In genomic region chr19:36488118-36488815, GRCh38 we compare ENCODE assay signal across 8 cellular contexts. TPM values are rescaled to one million over a fixed set of nuclear protein-coding genes. Genes with fewer than 3 reads are reported as not detected.
DNase-seq lines count a peak whose midpoint lies in the region; ATAC-seq, FAIRE-seq and TF ChIP-seq lines count a peak whose summit lies in the region.

No MANE protein-coding gene starts in this region.

- H3K27me3 ChIP-seq in AG04450 (ENCODE audit: control insufficient read depth, insufficient read depth, low read length) = no peaks in the 10 kb centered on the region
- no peaks in the 10 kb centered on the region for H3K27me3 ChIP-seq in HUES6 (ENCODE audit: control insufficient read depth, insufficient read depth, low read length)
- H3K27me3 ChIP-seq in bronchial epithelial cell (ENCODE audit: control insufficient read depth, insufficient read depth, low read length) = no peaks in the 10 kb centered on the region
- H3K27me3 ChIP-seq in muscle layer of duodenum (ENCODE audit: low read depth, low read length) = no peaks in the 10 kb centered on the region

- 0 out of 2 replicates have a peak, but pooled peaks cover 3% of the 10 kb centered on the region for H3K36me3 ChIP-seq in HUES6 (ENCODE audit: control insufficient read depth, insufficient read depth, low read length)
- no peaks in the 10 kb centered on the region for H3K36me3 ChIP-seq in bronchial epithelial cell (ENCODE audit: control insufficient read depth, insufficient read depth, low read length)
- H3K36me3 ChIP-seq in muscle layer of duodenum (ENCODE audit: control insufficient read depth in 1 of 2, insufficient read depth in 2 of 2, low read length in 2 of 2) = no peaks in the 10 kb centered on the region

- peak overlapping the region; percentile 99 for H3K9ac ChIP-seq in HUES6 (ENCODE audit: low read length)

- POLR2A ChIA-PET in AG04450 (lab: Yijun Ruan, JAX) = interaction anchor here (0.7 to 2.5 kb wide), 2 partner anchors 40 to 73 kb away, joined by 6 to 17 read pairs; partner anchors contain the start of gene ZNF260

- CTCF ChIA-PET in AG04450 (lab: Charles Lee) = interaction anchor here (1.4 kb wide), 1 partner anchor 9 kb away, joined by 11 read pairs; no protein-coding TSS in a partner anchor

- no peak for DNase-seq in AG04450 (ENCODE audit: low read depth, low spot score)
- DNase-seq in bronchial epithelial cell (ENCODE audit: low read depth) = no peak
- DNase-seq in DMS114 treated with DMSO at 0.1 percent for 48 hours (lab: John Stamatoyannopoulos, UW; ENCODE audit: unreplicated experiment) = no peak
- no peak for DNase-seq in NCI-H1436 treated with DMSO at 0.1 percent for 48 hours (lab: John Stamatoyannopoulos, UW)

- H3K9me3 ChIP-seq in AG04450 (ENCODE audit: control insufficient read depth, insufficient read depth, low read length) (peaks cover 22% of the 10 kb centered on the region), HUES6 (ENCODE audit: control insufficient read depth, insufficient read depth, low read depth, low read length) (peaks cover 11% of the 10 kb centered on the region), muscle layer of duodenum (ENCODE audit: control insufficient read depth in 1 of 2, low read length in 2 of 2) (no peaks in the 10 kb centered on the region)

- TF ChIP-seq CTCF in AG04450 (IDR thresholded peaks at IDR 0.05; ENCODE audit: low read depth, low read length) (no peak), bronchial epithelial cell (IDR thresholded peaks at IDR 0.05; ENCODE audit: insufficient read depth, low read length, severe bottlenecking) (no peak)

- FAIRE-seq in bronchial epithelial cell (lab: Jason Lieb, UNC) = no peak

- ATAC-seq in HG03442 (IDR thresholded peaks at IDR 0.05; ENCODE audit: unreplicated experiment) (no peak), HG02970 (IDR thresholded peaks at IDR 0.05; ENCODE audit: low FRiP score, unreplicated experiment) (no peak)

- H3K27ac ChIP-seq in AG04450 (ENCODE audit: low read depth, low read length) (no peak overlapping the region), HUES6 (ENCODE audit: low read depth, low read length) (no peak overlapping the region), muscle layer of duodenum (ENCODE audit: low read length) (peak overlapping the region; percentile 98)

- H3K4me1 ChIP-seq in HUES6 (ENCODE audit: control insufficient read depth, insufficient read depth, low read length) (no peaks in the 10 kb centered on the region), muscle layer of duodenum (ENCODE audit: control insufficient read depth in 1 of 2, insufficient read depth in 2 of 2, low read length in 2 of 2) (peaks cover 7 to 18% of the 10 kb centered on the region in 2 donors)

- H3K4me3 ChIP-seq in AG04450 (ENCODE audit: low read depth, low read length) (peak overlapping the region; percentile 99), HUES6 (ENCODE audit: low read depth, low read length) (peak overlapping the region; percentile 98), bronchial epithelial cell (ENCODE audit: low read depth, low read length) (peak overlapping the region; percentile 57), muscle layer of duodenum (ENCODE audit: low read depth in 1 of 2, low read length in 2 of 2) (peak overlapping the region; percentile 80 to 97)

RNA-seq across cellular contexts. Expression of gene ZNF566, which starts 1.1 kb away (rescaled TPM):
- polyA plus RNA-seq in AG04450 (2011; rRNA removed) = 3.5 and 4.9 TPM in 2 replicates
- polyA minus RNA-seq in AG04450 (2011; rRNA and poly(A)+ RNA removed) = 5.4 and 6.7 TPM in 2 replicates
- 4.7 and 7.4 TPM in 2 replicates for total RNA-seq in bronchial epithelial cell

RNA-seq across cellular contexts. Expression of gene ZNF260, which starts 39.8 kb away (rescaled TPM):
- 10.5 and 14.7 TPM in 2 replicates for polyA plus RNA-seq in AG04450 (2011; rRNA removed)
- polyA minus RNA-seq in AG04450 (2011; rRNA and poly(A)+ RNA removed) = 21.3 and 28.5 TPM in 2 replicates
- total RNA-seq in bronchial epithelial cell = 6.6 and 9.5 TPM in 2 replicates
